Comparison of ENCODE assay signal across 6 cellular contexts in genomic region chr4:8983921-8984320, GRCh38.
DNase-seq lines count a peak whose midpoint lies in the region; ATAC-seq and TF ChIP-seq lines count a peak whose summit lies in the region.
"Not testable (repeated sequence)": the region's sequence is repeated elsewhere in the genome, so short reads cannot be mapped to it uniquely, and the experiment has no call there.

No MANE protein-coding gene starts in this region.

- H3K4me2 ChIP-seq in GM23338 = not testable (repeated sequence)

- not testable (repeated sequence) for H3K4me1 Mint-ChIP-seq in GM23338; activated T-helper 17 cell treated with anti-CD3 and anti-CD28 coated beads, Interleukin-2, amount 50 U/mL, for 72 hours

- not testable (repeated sequence) for H3K9me3 Mint-ChIP-seq in GM23338; activated T-helper 17 cell treated with anti-CD3 and anti-CD28 coated beads, Interleukin-2, amount 50 U/mL, for 72 hours

- not testable (repeated sequence) for H3K9me3 ChIP-seq in spleen, upper lobe of right lung

- H3K27me3 ChIP-seq in GM23338 (ENCODE audit: insufficient read depth); spleen (replicated peaks in 1 of 7); upper lobe of right lung: not testable (repeated sequence)

- not testable (repeated sequence) for H3F3A ChIP-seq in GM23338 (replicated peaks; ENCODE audit: low read depth)

- H3K36me3 Mint-ChIP-seq in GM23338 (ENCODE audit: low read depth); activated T-helper 17 cell treated with anti-CD3 and anti-CD28 coated beads, Interleukin-2, amount 50 U/mL, for 72 hours (ENCODE audit: low read depth): not testable (repeated sequence)

- H3K4me1 ChIP-seq in GM23338 (ENCODE audit: insufficient read depth); spleen; upper lobe of right lung: not testable (repeated sequence)

- 89 to 93% (median 92%) methylated on average over 7 to 12 of the region's 12 CpGs for WGBS in spleen, 5 donors

- H3K79me2 ChIP-seq in GM23338 (replicated peaks; ENCODE audit: insufficient read depth) = not testable (repeated sequence)

- not testable (repeated sequence) for H3K27ac Mint-ChIP-seq in GM23338
- H3K27ac Mint-ChIP-seq in activated T-helper 17 cell treated with anti-CD3 and anti-CD28 coated beads, Interleukin-2, amount 50 U/mL, for 72 hours = peak overlapping the region; percentile 30

- H3K36me3 ChIP-seq in GM23338 (ENCODE audit: insufficient read depth); spleen; upper lobe of right lung: not testable (repeated sequence)

- ATAC-seq in GM23338; activated T-helper 17 cell treated with anti-CD3 and anti-CD28 coated beads, Interleukin-2, amount 50 U/mL, for 72 hours (replicated peaks); upper lobe of right lung: not testable (repeated sequence)

- intact Hi-C loops in spleen (cut with DNase I; ENCODE audit: low total_unique reads); upper lobe of right lung (cut with DNase I): not testable (repeated sequence)

- not testable (repeated sequence) for TF ChIP-seq POLR2A in spleen (IDR thresholded peaks at IDR 0.05)

- not testable (repeated sequence) for H4K20me1 ChIP-seq in GM23338 (replicated peaks; ENCODE audit: insufficient read depth)

- not testable (repeated sequence) for H3K27me3 Mint-ChIP-seq in GM23338 (ENCODE audit: insufficient read depth, low read depth, poor library complexity); activated T-helper 17 cell treated with anti-CD3 and anti-CD28 coated beads, Interleukin-2, amount 50 U/mL, for 72 hours

- H3K27ac ChIP-seq in GM23338 (ENCODE audit: low read depth); spleen; upper lobe of right lung: not testable (repeated sequence)

- not testable (repeated sequence) for H3K4me3 Mint-ChIP-seq in GM23338; activated T-helper 17 cell treated with anti-CD3 and anti-CD28 coated beads, Interleukin-2, amount 50 U/mL, for 72 hours

- DNase-seq in Daoy (ENCODE audit: low read depth) (peak; percentile 45), mesenteric fat pad (ENCODE audit: low spot score) (peak; percentile 55), spleen (peak; percentile 9), upper lobe of right lung (peak; percentile 13)
- DNase-seq in GM23338 (ENCODE audit: low spot score) = not testable (repeated sequence)

- H2AFZ ChIP-seq in GM23338 = 0 out of 2 replicates have a peak overlapping the region, but pooled peaks have one; percentile 38

- TF ChIP-seq CTCF in GM23338 (conservative IDR thresholded peaks at IDR 0.05; ENCODE audit: low read depth in 2 of 2); spleen (IDR thresholded peaks at IDR 0.05 in 8 of 11, conservative IDR thresholded peaks at IDR 0.05 in 3 of 11); upper lobe of right lung (IDR thresholded peaks at IDR 0.05): not testable (repeated sequence)

- H3K9me2 ChIP-seq in GM23338 (ENCODE audit: insufficient read depth) = not testable (repeated sequence)

- not testable (repeated sequence) for H3K4me3 ChIP-seq in GM23338, spleen, upper lobe of right lung
